Comparison of ENCODE assay signal across 20 cellular contexts in the genomic region with DNA sequence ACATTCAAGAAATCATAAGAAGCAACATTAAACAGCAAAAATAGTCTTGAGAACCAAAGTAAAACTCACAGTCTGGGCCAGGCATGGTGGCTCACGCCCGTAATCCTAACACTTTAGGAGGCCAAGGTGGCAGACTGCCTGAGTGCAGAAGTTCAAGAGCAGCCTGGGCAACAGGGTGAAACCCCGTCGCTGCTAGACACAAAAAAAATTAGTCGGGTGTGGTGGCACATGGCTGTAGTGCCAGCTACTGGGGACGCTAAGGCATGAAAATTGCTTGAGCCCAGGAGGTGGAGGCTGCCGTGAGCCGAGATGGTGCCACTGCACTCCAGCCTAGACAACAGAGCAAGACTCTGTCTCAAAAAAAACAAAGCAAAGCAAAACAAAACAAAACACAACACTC.
DNase-seq lines count a peak whose midpoint lies in the region; ATAC-seq, FAIRE-seq and TF ChIP-seq lines count a peak whose summit lies in the region.
"Had no signal": no experiment of that assay in that cellular context is flagged by ENCODE, and none has a peak within 500 bp of the region (broad histone marks: within the 10 kb centered on the region; RNA-seq: fewer than 3 reads in every experiment).

No MANE protein-coding gene starts in this region.

- intact Hi-C loops in mammary epithelial cell (cut with micrococcal nuclease) (no loop called here), breast epithelium (cut with DNase I; ENCODE audit: low total_unique reads) (no loop called here), Panc1 (cut with micrococcal nuclease; ENCODE audit: unreplicated experiment) (no loop called here), kidney (cut with DNase I) (no loop called here)

- DNase-seq in mammary epithelial cell (no peak), breast epithelium (ENCODE audit: low spot score in 2 of 2) (no peak), Panc1 (ENCODE audit: low read depth, low spot score) (no peak), kidney (peak; percentile 44), upper lobe of left lung (peak in 1 of 2 donors; percentile 22), OCI-M2 (lab: John Stamatoyannopoulos, UW; ENCODE audit: unreplicated experiment) (no peak)
- no peak for DNase-seq in activated naive CD4-positive, alpha-beta T cell treated with anti-CD3 and anti-CD28 coated beads, Interleukin-2, amount 50 U/mL, for 16 hours
- DNase-seq: CD8-positive, alpha-beta memory T cell; DMS79; GM23248; HCEC 1CT; KG1; NCI-H1092; NCI-H345; NCI-H526 treated with DMSO at 0.1 percent for 48 hours; OCI-M1; SIG-M5 had no signal

- H3K9ac ChIP-seq in mammary epithelial cell (ENCODE audit: insufficient read depth, low read length) (no peak overlapping the region), kidney (ENCODE audit: low read length in 2 of 2) (no peak overlapping the region)
- H3K9ac ChIP-seq: BLaER1, GM23248 had no signal

- in situ Hi-C loops in mammary epithelial cell (cut with MboI; ENCODE audit: low sequenced_read_pairs in 2 of 2) (no loop called here), Panc1 (cut with HindIII; ENCODE audit: low pct_unique_long_range_greater_than_20kb, low sequenced_read_pairs) (no loop called here)

- H3K79me2 ChIP-seq in mammary epithelial cell (ENCODE audit: insufficient read depth, low read length): no peaks in the 10 kb centered on the region

- WGBS in mammary epithelial cell (ENCODE audit: low coverage, missing lambda C conversion rate): 88% methylated on average over 8 of the region's 8 CpGs
- WGBS in upper lobe of left lung, 2 donors: 67 to 72% methylated on average over 8 of the region's 8 CpGs

- H3K4me2 ChIP-seq in mammary epithelial cell (ENCODE audit: insufficient read depth, low read depth, low read length): no peak overlapping the region
- H3K4me2 ChIP-seq: BLaER1 had no signal

- dilution Hi-C loops in mammary epithelial cell (cut with HindIII; ENCODE audit: low sequenced_read_pairs): no loop called here

- POLR2A ChIA-PET in Panc1 (lab: Charles Lee): no interaction called here

- H3K27me3 ChIP-seq in mammary epithelial cell (ENCODE audit: insufficient read depth, low read length) (no peaks in the 10 kb centered on the region), breast epithelium (no peaks in the 10 kb centered on the region), Panc1 (ENCODE audit: control insufficient read depth, insufficient read depth, low read length) (no peaks in the 10 kb centered on the region; the same call in 1 of the 2 replicates), upper lobe of left lung (no peaks in the 10 kb centered on the region)
- H3K27me3 ChIP-seq: BLaER1 had no signal

- FAIRE-seq in kidney (lab: Jason Lieb, UNC): no peak
- FAIRE-seq: D721Med had no signal

- H3K36me3 ChIP-seq in mammary epithelial cell (ENCODE audit: insufficient read depth, low read length): no peaks in the 10 kb centered on the region
- no peaks in the 10 kb centered on the region for H3K36me3 ChIP-seq in breast epithelium
- H3K36me3 ChIP-seq in Panc1 (ENCODE audit: control insufficient read depth, insufficient read depth, low read length): no peaks in the 10 kb centered on the region
- no peaks in the 10 kb centered on the region for H3K36me3 ChIP-seq in kidney (ENCODE audit: control insufficient read depth in 1 of 2, insufficient read depth in 2 of 2, low read length in 2 of 2)
- no peaks in the 10 kb centered on the region for H3K36me3 ChIP-seq in upper lobe of left lung
- H3K36me3 ChIP-seq: BLaER1 had no signal

- ATAC-seq in Panc1 (peak; percentile 72), upper lobe of left lung (ENCODE audit: low FRiP score in 2 of 2) (peak; percentile 28 to 37), HG02852 (IDR thresholded peaks at IDR 0.05; ENCODE audit: unreplicated experiment) (no peak)

- BruUV-seq in mammary epithelial cell (replicated peaks; lab: Mats Ljungman, UMichigan) (no TSS peak), Panc1 (replicated peaks; lab: Mats Ljungman, UMichigan) (no TSS peak)

- H4K20me1 ChIP-seq in mammary epithelial cell (ENCODE audit: insufficient read depth, low read length): no peaks in the 10 kb centered on the region
- H4K20me1 ChIP-seq: BLaER1 had no signal

- peak overlapping the region; percentile 6 for H2AFZ ChIP-seq in mammary epithelial cell (ENCODE audit: low read depth, low read length)
- H2AFZ ChIP-seq: GM23248 had no signal

- H3K9me3 ChIP-seq in mammary epithelial cell (replicated peaks; ENCODE audit: insufficient read depth, low read length): no peaks in the 10 kb centered on the region
- H3K9me3 ChIP-seq in breast epithelium: no peaks in the 10 kb centered on the region
- H3K9me3 ChIP-seq in Panc1 (ENCODE audit: control insufficient read depth, insufficient read depth, low read depth, low read length): no peaks in the 10 kb centered on the region
- H3K9me3 ChIP-seq in kidney (ENCODE audit: control insufficient read depth in 1 of 2, low read length in 2 of 2): no peaks in the 10 kb centered on the region
- H3K9me3 ChIP-seq in upper lobe of left lung: no peaks in the 10 kb centered on the region
- H3K9me3 ChIP-seq: BLaER1 had no signal

- TF ChIP-seq EP300 in upper lobe of left lung (IDR thresholded peaks at IDR 0.05): no peak

- H3K4me1 ChIP-seq in mammary epithelial cell (ENCODE audit: insufficient read depth, low read length): no peaks in the 10 kb centered on the region
- no peaks in the 10 kb centered on the region for H3K4me1 ChIP-seq in breast epithelium
- no peaks in the 10 kb centered on the region for H3K4me1 ChIP-seq in Panc1 (ENCODE audit: control insufficient read depth, insufficient read depth, low read length)
- no peaks in the 10 kb centered on the region for H3K4me1 ChIP-seq in kidney (ENCODE audit: control insufficient read depth in 1 of 2, insufficient read depth in 1 of 2, low read depth in 1 of 2, low read length in 2 of 2)
- H3K4me1 ChIP-seq in upper lobe of left lung: no peaks in the 10 kb centered on the region
- H3K4me1 ChIP-seq: BLaER1 had no signal

- no peak overlapping the region for H3K4me3 ChIP-seq in mammary epithelial cell (replicated peaks in 1 of 3; ENCODE audit: insufficient read depth in 1 of 3, low read depth in 2 of 3, low read length in 3 of 3)
- no peak overlapping the region for H3K4me3 ChIP-seq in breast epithelium
- H3K4me3 ChIP-seq in Panc1 (ENCODE audit: low read depth in 2 of 2, low read length in 2 of 2): no peak overlapping the region
- H3K4me3 ChIP-seq in kidney (ENCODE audit: low read length in 2 of 2): no peak overlapping the region
- no peak overlapping the region for H3K4me3 ChIP-seq in upper lobe of left lung
- H3K4me3 ChIP-seq: BLaER1, GM23248 had no signal

- no peak for TF ChIP-seq POLR2A in breast epithelium (IDR thresholded peaks at IDR 0.05)
- TF ChIP-seq POLR2A in upper lobe of left lung (IDR thresholded peaks at IDR 0.05): no peak

- TF ChIP-seq CTCF in mammary epithelial cell (conservative IDR thresholded peaks at IDR 0.05 in 1 of 2, IDR thresholded peaks at IDR 0.05 in 1 of 2; ENCODE audit: extremely low read depth in 1 of 2, insufficient read depth in 1 of 2, low read depth in 1 of 2, low read length in 2 of 2) (no peak), breast epithelium (IDR thresholded peaks at IDR 0.05) (no peak), Panc1 (IDR thresholded peaks at IDR 0.05) (peak; percentile 24; the same call in 1 of the 2 replicates), kidney (IDR thresholded peaks at IDR 0.05; ENCODE audit: borderline replicate concordance, extremely low read depth, insufficient read depth) (no peak), upper lobe of left lung (IDR thresholded peaks at IDR 0.05) (no peak)

- CTCF ChIA-PET in mammary epithelial cell (lab: Charles Lee; ENCODE audit: low non-redundant PET): no interaction called here
- CTCF ChIA-PET in Panc1 (lab: Charles Lee): no interaction called here

- H3K27ac ChIP-seq in mammary epithelial cell (ENCODE audit: insufficient read depth, low read depth, low read length): no peak overlapping the region
- H3K27ac ChIP-seq in breast epithelium: no peak overlapping the region
- H3K27ac ChIP-seq in Panc1 (ENCODE audit: low read length): no peak overlapping the region
- no peak overlapping the region for H3K27ac ChIP-seq in kidney (ENCODE audit: low read depth in 2 of 2, low read length in 2 of 2)
- H3K27ac ChIP-seq in upper lobe of left lung: no peak overlapping the region
- H3K27ac ChIP-seq: BLaER1, GM23248 had no signal
